7 cellular contexts compared by ENCODE assay signal in the genomic region with DNA sequence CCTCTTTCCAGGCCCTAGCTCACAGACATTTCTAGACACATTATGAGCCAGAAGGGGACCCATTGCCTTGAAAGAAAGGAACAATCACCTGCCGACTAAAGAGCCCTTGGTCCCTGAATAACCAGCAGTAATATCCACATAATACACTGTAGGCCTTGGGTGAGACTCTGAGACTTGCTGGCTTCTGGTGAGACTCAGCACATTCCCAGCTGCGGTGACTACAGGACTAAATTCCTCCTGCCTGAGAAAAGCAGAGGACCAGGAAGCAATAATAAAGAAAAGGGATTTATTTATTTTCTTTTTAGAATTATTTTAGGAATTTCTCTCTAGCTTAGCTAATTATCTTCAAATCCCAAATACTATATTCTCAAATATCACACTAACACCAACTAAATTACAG.
"Had no signal": no experiment of that assay in that cellular context is flagged by ENCODE, and none has a peak within 500 bp of the region (broad histone marks: within the 10 kb centered on the region; RNA-seq: fewer than 3 reads in every experiment).

No MANE protein-coding gene starts in this region.

- DNase-seq: GM23248, HCEC 1CT, IMR-90 had no signal

- H2AFZ ChIP-seq: GM23248 had no signal

- H3K27ac Mint-ChIP-seq: H9 had no signal

- ATAC-seq: K562 had no signal

- H3K27ac ChIP-seq: GM23248 had no signal

- FAIRE-seq: H1, H54, K562 had no signal

- H3K9me3 Mint-ChIP-seq: H9 had no signal

- H3K4me3 Mint-ChIP-seq: H9 had no signal

- H3K9ac ChIP-seq: GM23248 had no signal

- H3K4me3 ChIP-seq: GM23248, K562 had no signal
